1 cellular context compared by ENCODE assay signal in genomic region chr17:57900991-57901743, GRCh38.
TF ChIP-seq lines count a peak whose summit lies in the region.

No MANE protein-coding gene starts in this region.

TF ChIP-seq in HepG2, 621 proteins besides CTCF, POLR2A, EP300 and RAD21 (continues in another document):
- peak; percentile 81 for TF ChIP-seq TBX2 (CRISPR knock-in tag; IDR thresholded peaks at IDR 0.05; ENCODE audit: borderline replicate concordance)
- TF ChIP-seq FOXA1 (IDR thresholded peaks at IDR 0.05) = no peak
- TF ChIP-seq FOXA1 (CRISPR knock-in tag; IDR thresholded peaks at IDR 0.05) = peak; percentile 82
- TF ChIP-seq FOXP1 (IDR thresholded peaks at IDR 0.05) = no peak
- peak; percentile 70; the same call in 1 of the 2 replicates for TF ChIP-seq FOXP1 (CRISPR knock-in tag; IDR thresholded peaks at IDR 0.05)
- no peak for TF ChIP-seq ATF2 (CRISPR knock-in tag; IDR thresholded peaks at IDR 0.05)
- TF ChIP-seq MEIS2 (CRISPR knock-in tag; IDR thresholded peaks at IDR 0.05) = no peak; the same call in 1 of the 2 replicates
- TF ChIP-seq FOXO1 (CRISPR knock-in tag; IDR thresholded peaks at IDR 0.05) = 0 out of 2 replicates have a peak, but pooled peaks have one; percentile 39
- peak; percentile 43; the same call in 1 of the 2 replicates for TF ChIP-seq HDAC2 (CRISPR knock-in tag; IDR thresholded peaks at IDR 0.05)
- TF ChIP-seq ERF (CRISPR knock-in tag; IDR thresholded peaks at IDR 0.05) = peak; percentile 44; the same call in 1 of the 2 replicates
- TF ChIP-seq FOXC1 (CRISPR knock-in tag; IDR thresholded peaks at IDR 0.05; ENCODE audit: borderline replicate concordance) = 0 out of 2 replicates have a peak, but pooled peaks have one; percentile 22
- TF ChIP-seq MED1 (CRISPR knock-in tag; IDR thresholded peaks at IDR 0.05) = no peak
- no peak for TF ChIP-seq LCORL (IDR thresholded peaks at IDR 0.05)
- peak; percentile 85 for TF ChIP-seq LCORL (CRISPR knock-in tag; IDR thresholded peaks at IDR 0.05)
- TF ChIP-seq SOX5 (CRISPR knock-in tag; IDR thresholded peaks at IDR 0.05; ENCODE audit: borderline replicate concordance) = peak; percentile 60; the same call in 1 of the 2 replicates
- no peak for TF ChIP-seq ZNF230 (CRISPR knock-in tag; IDR thresholded peaks at IDR 0.05)
- TF ChIP-seq TRAFD1 (CRISPR knock-in tag; IDR thresholded peaks at IDR 0.05; ENCODE audit: borderline replicate concordance) = no peak
- no peak for TF ChIP-seq ZHX1 (CRISPR knock-in tag; IDR thresholded peaks at IDR 0.05; ENCODE audit: low read depth)
- TF ChIP-seq, protein P1, sequence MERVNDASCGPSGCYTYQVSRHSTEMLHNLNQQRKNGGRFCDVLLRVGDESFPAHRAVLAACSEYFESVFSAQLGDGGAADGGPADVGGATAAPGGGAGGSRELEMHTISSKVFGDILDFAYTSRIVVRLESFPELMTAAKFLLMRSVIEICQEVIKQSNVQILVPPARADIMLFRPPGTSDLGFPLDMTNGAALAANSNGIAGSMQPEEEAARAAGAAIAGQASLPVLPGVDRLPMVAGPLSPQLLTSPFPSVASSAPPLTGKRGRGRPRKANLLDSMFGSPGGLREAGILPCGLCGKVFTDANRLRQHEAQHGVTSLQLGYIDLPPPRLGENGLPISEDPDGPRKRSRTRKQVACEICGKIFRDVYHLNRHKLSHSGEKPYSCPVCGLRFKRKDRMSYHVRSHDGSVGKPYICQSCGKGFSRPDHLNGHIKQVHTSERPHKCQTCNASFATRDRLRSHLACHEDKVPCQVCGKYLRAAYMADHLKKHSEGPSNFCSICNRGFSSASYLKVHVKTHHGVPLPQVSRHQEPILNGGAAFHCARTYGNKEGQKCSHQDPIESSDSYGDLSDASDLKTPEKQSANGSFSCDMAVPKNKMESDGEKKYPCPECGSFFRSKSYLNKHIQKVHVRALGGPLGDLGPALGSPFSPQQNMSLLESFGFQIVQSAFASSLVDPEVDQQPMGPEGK (CRISPR knock-in tag; IDR thresholded peaks at IDR 0.05) = peak; percentile 65
- TF ChIP-seq ARID5B (CRISPR knock-in tag; IDR thresholded peaks at IDR 0.05) = 0 out of 2 replicates have a peak, but pooled peaks have one; percentile 31
- TF ChIP-seq, protein P2, sequence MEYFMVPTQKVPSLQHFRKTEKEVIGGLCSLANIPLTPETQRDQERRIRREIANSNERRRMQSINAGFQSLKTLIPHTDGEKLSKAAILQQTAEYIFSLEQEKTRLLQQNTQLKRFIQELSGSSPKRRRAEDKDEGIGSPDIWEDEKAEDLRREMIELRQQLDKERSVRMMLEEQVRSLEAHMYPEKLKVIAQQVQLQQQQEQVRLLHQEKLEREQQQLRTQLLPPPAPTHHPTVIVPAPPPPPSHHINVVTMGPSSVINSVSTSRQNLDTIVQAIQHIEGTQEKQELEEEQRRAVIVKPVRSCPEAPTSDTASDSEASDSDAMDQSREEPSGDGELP (IDR thresholded peaks at IDR 0.05; ENCODE audit: borderline replicate concordance, low read depth) = peak; percentile 83; the same call in 1 of the 2 replicates
- TF ChIP-seq, protein P3, sequence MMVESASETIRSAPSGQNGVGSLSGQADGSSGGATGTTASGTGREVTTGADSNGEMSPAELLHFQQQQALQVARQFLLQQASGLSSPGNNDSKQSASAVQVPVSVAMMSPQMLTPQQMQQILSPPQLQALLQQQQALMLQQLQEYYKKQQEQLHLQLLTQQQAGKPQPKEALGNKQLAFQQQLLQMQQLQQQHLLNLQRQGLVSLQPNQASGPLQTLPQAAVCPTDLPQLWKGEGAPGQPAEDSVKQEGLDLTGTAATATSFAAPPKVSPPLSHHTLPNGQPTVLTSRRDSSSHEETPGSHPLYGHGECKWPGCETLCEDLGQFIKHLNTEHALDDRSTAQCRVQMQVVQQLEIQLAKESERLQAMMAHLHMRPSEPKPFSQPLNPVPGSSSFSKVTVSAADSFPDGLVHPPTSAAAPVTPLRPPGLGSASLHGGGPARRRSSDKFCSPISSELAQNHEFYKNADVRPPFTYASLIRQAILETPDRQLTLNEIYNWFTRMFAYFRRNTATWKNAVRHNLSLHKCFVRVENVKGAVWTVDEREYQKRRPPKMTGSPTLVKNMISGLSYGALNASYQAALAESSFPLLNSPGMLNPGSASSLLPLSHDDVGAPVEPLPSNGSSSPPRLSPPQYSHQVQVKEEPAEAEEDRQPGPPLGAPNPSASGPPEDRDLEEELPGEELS (CRISPR knock-in tag; IDR thresholded peaks at IDR 0.05) = peak; percentile 80
- TF ChIP-seq, protein P4, sequence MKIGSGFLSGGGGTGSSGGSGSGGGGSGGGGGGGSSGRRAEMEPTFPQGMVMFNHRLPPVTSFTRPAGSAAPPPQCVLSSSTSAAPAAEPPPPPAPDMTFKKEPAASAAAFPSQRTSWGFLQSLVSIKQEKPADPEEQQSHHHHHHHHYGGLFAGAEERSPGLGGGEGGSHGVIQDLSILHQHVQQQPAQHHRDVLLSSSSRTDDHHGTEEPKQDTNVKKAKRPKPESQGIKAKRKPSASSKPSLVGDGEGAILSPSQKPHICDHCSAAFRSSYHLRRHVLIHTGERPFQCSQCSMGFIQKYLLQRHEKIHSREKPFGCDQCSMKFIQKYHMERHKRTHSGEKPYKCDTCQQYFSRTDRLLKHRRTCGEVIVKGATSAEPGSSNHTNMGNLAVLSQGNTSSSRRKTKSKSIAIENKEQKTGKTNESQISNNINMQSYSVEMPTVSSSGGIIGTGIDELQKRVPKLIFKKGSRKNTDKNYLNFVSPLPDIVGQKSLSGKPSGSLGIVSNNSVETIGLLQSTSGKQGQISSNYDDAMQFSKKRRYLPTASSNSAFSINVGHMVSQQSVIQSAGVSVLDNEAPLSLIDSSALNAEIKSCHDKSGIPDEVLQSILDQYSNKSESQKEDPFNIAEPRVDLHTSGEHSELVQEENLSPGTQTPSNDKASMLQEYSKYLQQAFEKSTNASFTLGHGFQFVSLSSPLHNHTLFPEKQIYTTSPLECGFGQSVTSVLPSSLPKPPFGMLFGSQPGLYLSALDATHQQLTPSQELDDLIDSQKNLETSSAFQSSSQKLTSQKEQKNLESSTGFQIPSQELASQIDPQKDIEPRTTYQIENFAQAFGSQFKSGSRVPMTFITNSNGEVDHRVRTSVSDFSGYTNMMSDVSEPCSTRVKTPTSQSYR (CRISPR knock-in tag; IDR thresholded peaks at IDR 0.05; ENCODE audit: borderline replicate concordance) = no peak
- TF ChIP-seq ZFP82 (CRISPR knock-in tag; IDR thresholded peaks at IDR 0.05; ENCODE audit: borderline replicate concordance) = no peak
- TF ChIP-seq NFYC (CRISPR knock-in tag; IDR thresholded peaks at IDR 0.05) = peak; percentile 29; the same call in 1 of the 2 replicates
- peak; percentile 98 for TF ChIP-seq ZEB1 (IDR thresholded peaks at IDR 0.05; ENCODE audit: insufficient replicate concordance, low read depth)
- no peak for TF ChIP-seq TP53 (CRISPR knock-in tag; conservative IDR thresholded peaks at IDR 0.05)
- TF ChIP-seq ZMYM3 (CRISPR knock-in tag; IDR thresholded peaks at IDR 0.05) = peak; percentile 44; the same call in 1 of the 2 replicates
- TF ChIP-seq PHF21A (CRISPR knock-in tag; IDR thresholded peaks at IDR 0.05) = peak; percentile 65; the same call in 1 of the 2 replicates
- TF ChIP-seq IKZF4 (CRISPR knock-in tag; IDR thresholded peaks at IDR 0.05; ENCODE audit: borderline replicate concordance, low read depth, not compliant biosample characterization) = no peak
- peak; percentile 77 for TF ChIP-seq FOXA3 (CRISPR knock-in tag; IDR thresholded peaks at IDR 0.05)
- peak; percentile 87 for TF ChIP-seq TEAD3 (CRISPR knock-in tag; optimal IDR thresholded peaks at IDR 0.05; ENCODE audit: borderline replicate concordance)
- TF ChIP-seq TGIF2 (CRISPR knock-in tag; IDR thresholded peaks at IDR 0.05) = no peak
- TF ChIP-seq PRDM10 (CRISPR knock-in tag; IDR thresholded peaks at IDR 0.05; ENCODE audit: low read depth) = 0 out of 2 replicates have a peak, but pooled peaks have one; percentile 16
